Comparison of ENCODE assay signal across 14 cellular contexts in the genomic region with DNA sequence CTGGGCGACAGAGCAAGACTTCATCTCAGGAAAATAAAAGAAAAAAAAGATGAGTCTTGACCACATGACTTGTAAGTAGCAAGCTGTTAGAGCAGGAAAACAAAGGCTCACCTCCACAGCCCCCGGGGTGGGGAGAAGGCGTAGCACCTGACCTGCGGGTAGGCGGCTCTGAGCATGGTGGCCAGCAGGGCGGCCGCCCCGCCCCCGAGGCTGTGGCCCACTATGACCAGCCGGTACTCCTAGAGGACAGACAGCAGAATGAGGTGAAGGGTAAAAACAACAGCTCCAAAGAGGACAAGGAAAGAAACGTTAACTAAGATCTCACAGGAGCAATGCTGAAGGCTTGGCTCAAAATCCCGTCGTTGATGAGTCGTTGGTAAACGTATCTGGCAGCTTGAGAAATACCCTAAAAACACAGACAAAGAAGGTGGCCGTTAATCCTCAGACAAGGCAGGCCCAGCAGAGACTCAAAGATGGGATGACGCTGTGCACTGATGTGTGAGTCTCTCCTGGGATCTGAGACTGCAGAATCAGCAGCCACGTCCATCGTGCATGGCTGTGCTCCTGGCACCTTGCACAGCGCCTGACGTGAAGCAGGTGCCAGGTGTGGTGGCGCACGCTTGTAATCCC. TPM values are rescaled to one million over a fixed set of nuclear protein-coding genes. Genes with fewer than 3 reads are reported as not detected.
DNase-seq lines count a peak whose midpoint lies in the region; ATAC-seq and TF ChIP-seq lines count a peak whose summit lies in the region.
"Had no signal": no experiment of that assay in that cellular context is flagged by ENCODE, and none has a peak within 500 bp of the region (broad histone marks: within the 10 kb centered on the region; RNA-seq: fewer than 3 reads in every experiment).

No MANE protein-coding gene starts in this region.

- H4K8ac ChIP-seq in mesenchymal stem cell (ENCODE audit: low read length) = no peak overlapping the region

- CTCF ChIA-PET in Calu3 (lab: Charles Lee) = interaction anchor here (0.5 kb wide), 1 partner anchor 589 kb away, joined by 6 read pairs; no protein-coding TSS in a partner anchor
- CTCF ChIA-PET in CD8-positive, alpha-beta T cell (lab: Charles Lee) = no interaction called here

- H3K27me3 ChIP-seq in MG63 (no peaks in the 10 kb centered on the region), mesenchymal stem cell (ENCODE audit: control insufficient read depth in 1 of 2, insufficient read depth in 1 of 2, low read length in 2 of 2) (no peaks in the 10 kb centered on the region)
- no peaks in the 10 kb centered on the region for H3K27me3 ChIP-seq in CD8-positive, alpha-beta T cell (ENCODE audit: insufficient read depth, low read length)
- H3K27me3 ChIP-seq: testis had no signal

- H3K4me3 Mint-ChIP-seq in Calu3 (ENCODE audit: low read depth, unreplicated experiment) (no peak overlapping the region), type B pancreatic cell (no peak overlapping the region)
- H3K4me3 Mint-ChIP-seq in CD8-positive, alpha-beta T cell = no peak overlapping the region

- 85% methylated on average over 23 of the region's 23 CpGs for WGBS in mesenchymal stem cell

- H3K18ac ChIP-seq in mesenchymal stem cell (ENCODE audit: low read depth in 1 of 2, low read length in 2 of 2) = no peak overlapping the region

- ATAC-seq in activated CD4-positive, CD25-positive, alpha-beta regulatory T cell treated with anti-CD3 and anti-CD28 coated beads, Interleukin-2, amount 50 U/mL, for 24 hours = no peak
- ATAC-seq in CD8-positive, alpha-beta T cell = no peak
- ATAC-seq: psoas muscle had no signal

- no peak overlapping the region for H3K4ac ChIP-seq in mesenchymal stem cell (ENCODE audit: low read depth in 1 of 2, low read length in 2 of 2)

- no peak overlapping the region for H4K91ac ChIP-seq in mesenchymal stem cell (ENCODE audit: low read length)

- POLR2A ChIA-PET in CD8-positive, alpha-beta T cell (lab: Charles Lee) = interaction anchor here (1.6 kb wide), 1 partner anchor 10 kb away, joined by 4 read pairs; no protein-coding TSS in a partner anchor

- H3K9me3 Mint-ChIP-seq in Calu3 (ENCODE audit: low read depth, unreplicated experiment) (no peaks in the 10 kb centered on the region), type B pancreatic cell (no peaks in the 10 kb centered on the region)
- no peaks in the 10 kb centered on the region for H3K9me3 Mint-ChIP-seq in CD8-positive, alpha-beta T cell

- no peak overlapping the region for H3K4me2 ChIP-seq in mesenchymal stem cell (ENCODE audit: low read length, poor library complexity, severe bottlenecking)

- H2BK120ac ChIP-seq in mesenchymal stem cell (ENCODE audit: low read depth, low read length) = no peak overlapping the region

- H3K9ac ChIP-seq in mesenchymal stem cell (ENCODE audit: low read length) = no peak overlapping the region

- H3K27ac ChIP-seq in mesenchymal stem cell (ENCODE audit: low read length, poor library complexity, severe bottlenecking) = no peak overlapping the region
- H3K27ac ChIP-seq in CD8-positive, alpha-beta T cell (ENCODE audit: low read depth, low read length) = no peak overlapping the region
- H3K27ac ChIP-seq: psoas muscle, testis had no signal

- no TSS peak for BruUV-seq in Calu3 (replicated peaks; lab: Mats Ljungman, UMichigan)

- intact Hi-C loops in Calu3 (cut with micrococcal nuclease; ENCODE audit: unreplicated experiment) = no loop called here
- intact Hi-C loops in CD8-positive, alpha-beta T cell (cut with DNase I, micrococcal nuclease) = no loop called here

- H3K4me3 ChIP-seq in MG63 = no peak overlapping the region
- H3K4me3 ChIP-seq in cardiac fibroblast (replicated peaks in 1 of 2; ENCODE audit: low read depth in 2 of 2, low read length in 2 of 2) = no peak overlapping the region
- no peak overlapping the region for H3K4me3 ChIP-seq in mesenchymal stem cell (ENCODE audit: insufficient read depth in 1 of 2, low read depth in 1 of 2, low read length in 2 of 2)
- H3K4me3 ChIP-seq in CD8-positive, alpha-beta T cell (ENCODE audit: low read depth, low read length) = no peak overlapping the region
- H3K4me3 ChIP-seq: psoas muscle, testis had no signal

- H3K79me1 ChIP-seq in mesenchymal stem cell (replicated peaks; ENCODE audit: low read length, poor library complexity, severe bottlenecking) = peaks cover 25% of the 10 kb centered on the region

- H3K27me3 Mint-ChIP-seq in Calu3 (ENCODE audit: unreplicated experiment) = no peaks in the 10 kb centered on the region
- H3K27me3 Mint-ChIP-seq in CD8-positive, alpha-beta T cell (ENCODE audit: low read depth) = no peaks in the 10 kb centered on the region
- no peaks in the 10 kb centered on the region for H3K27me3 Mint-ChIP-seq in type B pancreatic cell

- H2AK5ac ChIP-seq in mesenchymal stem cell (ENCODE audit: low read length, severe bottlenecking) = no peak overlapping the region

- no peak overlapping the region for H2AFZ ChIP-seq in mesenchymal stem cell (ENCODE audit: low read depth, low read length)

- peaks cover 87% of the 10 kb centered on the region for H3K36me3 Mint-ChIP-seq in Calu3 (ENCODE audit: insufficient read depth, unreplicated experiment)
- H3K36me3 Mint-ChIP-seq in CD8-positive, alpha-beta T cell = peaks cover 65% of the 10 kb centered on the region
- H3K36me3 Mint-ChIP-seq in type B pancreatic cell = peaks cover 22% of the 10 kb centered on the region

- H3K9me3 ChIP-seq in MG63 (no peaks in the 10 kb centered on the region), mesenchymal stem cell (ENCODE audit: control insufficient read depth, low read length) (no peaks in the 10 kb centered on the region)
- H3K9me3 ChIP-seq in CD8-positive, alpha-beta T cell (ENCODE audit: low read length) = no peaks in the 10 kb centered on the region
- H3K9me3 ChIP-seq: psoas muscle, testis had no signal

- H2BK15ac ChIP-seq in mesenchymal stem cell (ENCODE audit: low read depth, poor library complexity, severe bottlenecking) = no peak overlapping the region

- DNase-seq in Calu3 = no peak
- DNase-seq in MG63 = peak; percentile 48
- DNase-seq in cardiac fibroblast (ENCODE audit: low read depth in 2 of 2) = peak; percentile 32 to 61
- peak; percentile 37 for DNase-seq in mesenchymal stem cell
- DNase-seq in NCI-H1092 (lab: John Stamatoyannopoulos, UW) = no peak
- DNase-seq in CD8-positive, alpha-beta T cell = no peak
- no peak for DNase-seq in type B pancreatic cell (ENCODE audit: extremely low spot score, unreplicated experiment)
- DNase-seq: activated naive CD4-positive, alpha-beta T cell; kidney glomerular epithelial cell; NCI-H1417 treated with DMSO at 0.1 percent for 48 hours; NCI-H226; psoas muscle; testis had no signal

- H3K4me1 Mint-ChIP-seq in Calu3 (ENCODE audit: low read depth, unreplicated experiment) (no peaks in the 10 kb centered on the region), type B pancreatic cell (ENCODE audit: unreplicated experiment) (no peaks in the 10 kb centered on the region)
- H3K4me1 Mint-ChIP-seq in CD8-positive, alpha-beta T cell (ENCODE audit: low read depth) = no peaks in the 10 kb centered on the region

- TF ChIP-seq CTCF in Calu3 (IDR thresholded peaks at IDR 0.05; ENCODE audit: unreplicated experiment) = no peak
- no peak for TF ChIP-seq CTCF in cardiac fibroblast (IDR thresholded peaks at IDR 0.05; ENCODE audit: low read depth, low read length)
- no peak for TF ChIP-seq CTCF in CD8-positive, alpha-beta T cell (IDR thresholded peaks at IDR 0.05)
- no peak for TF ChIP-seq CTCF in type B pancreatic cell (conservative IDR thresholded peaks at IDR 0.05)

- H3K14ac ChIP-seq in mesenchymal stem cell (ENCODE audit: low read length in 2 of 2) = no peak overlapping the region

- peak overlapping the region; percentile 44 for H3K27ac Mint-ChIP-seq in Calu3 (ENCODE audit: unreplicated experiment)
- no peak overlapping the region for H3K27ac Mint-ChIP-seq in CD8-positive, alpha-beta T cell
- no peak overlapping the region for H3K27ac Mint-ChIP-seq in type B pancreatic cell

- H2BK12ac ChIP-seq in mesenchymal stem cell (ENCODE audit: low read length in 2 of 2) = no peak overlapping the region

- H2BK5ac ChIP-seq in mesenchymal stem cell (ENCODE audit: low read depth, low read length, poor library complexity, severe bottlenecking) = no peak overlapping the region

- H3K23ac ChIP-seq in mesenchymal stem cell (ENCODE audit: low read length in 2 of 2) = no peak overlapping the region

- H3K36me3 ChIP-seq in MG63 = peaks cover 68% of the 10 kb centered on the region
- peaks cover 65 to 75% of the 10 kb centered on the region in 2 experiments for H3K36me3 ChIP-seq in mesenchymal stem cell (ENCODE audit: control insufficient read depth in 1 of 2, insufficient read depth in 2 of 2, low read depth in 1 of 2, low read length in 2 of 2)
- H3K36me3 ChIP-seq in CD8-positive, alpha-beta T cell (ENCODE audit: insufficient read depth, low read length) = peaks cover 27% of the 10 kb centered on the region

- H3K4me1 ChIP-seq in mesenchymal stem cell (ENCODE audit: control insufficient read depth, insufficient read depth, low read depth, low read length) = peaks cover 2% of the 10 kb centered on the region
- no peaks in the 10 kb centered on the region for H3K4me1 ChIP-seq in CD8-positive, alpha-beta T cell (ENCODE audit: insufficient read depth, low read length)
- H3K4me1 ChIP-seq: testis had no signal

RNA-seq across cellular contexts. Expression of a gene that starts 31.1 kb away (rescaled TPM):
- 36.8 and 38.1 TPM in 2 replicates for total RNA-seq in Calu3 (2022)
- total RNA-seq in MG63 (2014; rRNA removed; shearing (Covaris generic); ENCODE audit: low replicate concordance) = 15.6 and 59.1 TPM in 2 replicates
- polyA plus RNA-seq in mesenchymal stem cell (2013, experiment 1 of 2) = 6.1 TPM
- polyA plus RNA-seq in mesenchymal stem cell (2013, experiment 2 of 2) = 6.4 TPM
- total RNA-seq in CD8-positive, alpha-beta T cell = 10 to 100 TPM; 35.4 to 40.4 TPM
- total RNA-seq in type B pancreatic cell (ENCODE audit: low replicate concordance) = 21.2 and 27.0 TPM in 2 replicates

RNA-seq across cellular contexts. Expression of a gene that starts 42.3 kb away (rescaled TPM):
- total RNA-seq in Calu3 (2022) (574 and 592 TPM in 2 replicates), type B pancreatic cell (ENCODE audit: low replicate concordance) (204 and 253 TPM in 2 replicates)
- total RNA-seq in MG63 (2014; rRNA removed; shearing (Covaris generic); ENCODE audit: low replicate concordance) = 20.8 and 31.9 TPM in 2 replicates
- polyA plus RNA-seq in mesenchymal stem cell (2013, experiment 1 of 2) = 362 TPM
- polyA plus RNA-seq in mesenchymal stem cell (2013, experiment 2 of 2) = 378 TPM
- total RNA-seq in CD8-positive, alpha-beta T cell = 10 to 100 TPM; 70.3 to 74.8 TPM

Comparison
In these comparisons a context has a peak if more than half of its experiments do, and no peak if none do; other contexts are left out.
1. DNase-seq: peak in MG63 (single experiment), cardiac fibroblast (2 of 2) and mesenchymal stem cell (single experiment); none in Calu3 (single experiment), NCI-H1092 (single experiment), CD8-positive, alpha-beta T cell (0 of 7) and type B pancreatic cell (single experiment).